ENCODE assay signal across 8 cellular contexts in genomic region chr6:16320533-16321340, GRCh38.
DNase-seq lines count a peak whose midpoint lies in the region; ATAC-seq and TF ChIP-seq lines count a peak whose summit lies in the region.

No MANE protein-coding gene starts in this region.

- DNase-seq in A673 (ENCODE audit: low spot score), result no peak
- DNase-seq in M059J (ENCODE audit: low read depth), result peak; percentile 46
- DNase-seq in cardiac fibroblast (ENCODE audit: low read depth in 2 of 2), result peak; percentile 45 to 78
- DNase-seq in midbrain (lab: John Stamatoyannopoulos, UW), result peak; percentile 56
- no peak for DNase-seq in NOMO-1 (lab: John Stamatoyannopoulos, UW; ENCODE audit: unreplicated experiment in 2 of 2)
- DNase-seq in OCI-M1 (lab: John Stamatoyannopoulos, UW), result no peak
- no peak for DNase-seq in NCI-H510A treated with DMSO at 0.1 percent for 48 hours (lab: John Stamatoyannopoulos, UW)

- CTCF ChIA-PET in A673 (lab: Charles Lee), result no interaction called here

- intact Hi-C loops in A673 (cut with micrococcal nuclease; ENCODE audit: unreplicated experiment), result no loop called here

- H3K27me3 ChIP-seq in A673 (replicated peaks; ENCODE audit: insufficient read depth, low read depth, low read length, poor library complexity), result no peaks in the 10 kb centered on the region

- no peak for ATAC-seq in GM21447 (IDR thresholded peaks at IDR 0.05; ENCODE audit: unreplicated experiment)

- H3K9me3 ChIP-seq in A673 (ENCODE audit: low read depth, low read length, poor library complexity, severe bottlenecking), result no peaks in the 10 kb centered on the region

- BruUV-seq in A673 (replicated peaks; lab: Mats Ljungman, UMichigan), result no TSS peak

- peak overlapping the region; percentile 72 for H3K27ac ChIP-seq in A673 (ENCODE audit: low read depth, low read length, poor library complexity, severe bottlenecking)

- POLR2A ChIA-PET in A673 (lab: Charles Lee; ENCODE audit: low non-redundant PET), result interaction anchor here (0.6 kb wide), 1 partner anchor 32 kb away, joined by 3 read pairs; no protein-coding TSS in a partner anchor

- TF ChIP-seq CTCF in A673 (conservative IDR thresholded peaks at IDR 0.05; ENCODE audit: low read depth, low read length), result no peak
- TF ChIP-seq CTCF in cardiac fibroblast (IDR thresholded peaks at IDR 0.05; ENCODE audit: low read depth, low read length), result no peak

- no peaks in the 10 kb centered on the region for H3K36me3 ChIP-seq in A673 (ENCODE audit: insufficient read depth, low read length, poor library complexity, severe bottlenecking)

- H3K4me1 ChIP-seq in A673 (ENCODE audit: insufficient read depth, low read length, poor library complexity, severe bottlenecking), result peaks cover 54% of the 10 kb centered on the region

- H3K4me3 ChIP-seq in A673 (ENCODE audit: low read depth, low read length, poor library complexity, severe bottlenecking) (peak overlapping the region; percentile 27), cardiac fibroblast (replicated peaks in 1 of 2; ENCODE audit: low read depth in 2 of 2, low read length in 2 of 2) (no peak overlapping the region)

Comparison
In these comparisons a context has a peak if more than half of its experiments do, and no peak if none do; other contexts are left out.
1. DNase-seq: peak in M059J (single experiment), cardiac fibroblast (2 of 2) and midbrain (single experiment); none in A673 (single experiment), NOMO-1 (0 of 2), OCI-M1 (single experiment) and NCI-H510A treated with DMSO at 0.1 percent for 48 hours (single experiment).